1 cellular context compared by ENCODE assay signal in the genomic region with DNA sequence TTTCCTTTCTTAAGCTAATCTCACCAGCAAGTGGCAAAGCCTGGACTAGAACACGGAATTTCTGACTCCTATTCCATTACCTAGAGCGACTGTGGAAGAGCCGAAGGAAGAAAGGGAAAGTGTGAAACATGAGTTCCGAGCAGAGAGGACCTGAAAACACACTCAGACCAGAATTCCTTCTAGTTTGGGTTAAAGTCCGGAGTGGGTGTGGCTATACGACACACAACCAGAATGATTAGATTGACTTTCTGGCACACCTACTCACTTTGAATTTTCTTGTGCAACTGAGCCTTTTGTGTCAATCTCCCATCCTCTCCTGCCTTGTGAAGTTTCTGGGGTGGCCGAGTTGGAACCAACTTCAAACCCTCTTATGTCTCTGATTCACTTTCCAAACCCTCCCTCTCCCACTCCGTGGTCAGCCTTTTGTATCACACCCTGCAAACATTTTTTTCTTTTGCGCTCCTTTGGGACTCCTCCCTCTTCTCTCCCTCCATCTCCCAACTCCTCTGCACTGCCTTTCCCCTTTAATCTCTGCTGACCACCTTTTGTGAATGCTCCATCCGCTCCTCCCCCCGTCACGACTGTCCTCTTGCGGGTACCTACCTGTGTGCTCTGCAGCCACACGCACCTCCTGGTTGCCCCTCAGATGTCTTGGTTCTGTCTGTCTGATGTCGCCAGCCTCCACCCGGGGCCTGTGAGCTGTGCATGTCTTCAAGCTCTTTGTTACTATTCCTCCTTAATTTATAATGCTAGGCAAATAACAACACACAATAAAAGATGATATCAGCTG.
TF ChIP-seq lines count a peak whose summit lies in the region.

No MANE protein-coding gene starts in this region.

TF ChIP-seq in SK-N-SH treated with all-trans-retinoic acid at 6 μM for 48 hours, 23 proteins besides CTCF, POLR2A, EP300 and RAD21 (continued from another document):
- TF ChIP-seq, protein P1, sequence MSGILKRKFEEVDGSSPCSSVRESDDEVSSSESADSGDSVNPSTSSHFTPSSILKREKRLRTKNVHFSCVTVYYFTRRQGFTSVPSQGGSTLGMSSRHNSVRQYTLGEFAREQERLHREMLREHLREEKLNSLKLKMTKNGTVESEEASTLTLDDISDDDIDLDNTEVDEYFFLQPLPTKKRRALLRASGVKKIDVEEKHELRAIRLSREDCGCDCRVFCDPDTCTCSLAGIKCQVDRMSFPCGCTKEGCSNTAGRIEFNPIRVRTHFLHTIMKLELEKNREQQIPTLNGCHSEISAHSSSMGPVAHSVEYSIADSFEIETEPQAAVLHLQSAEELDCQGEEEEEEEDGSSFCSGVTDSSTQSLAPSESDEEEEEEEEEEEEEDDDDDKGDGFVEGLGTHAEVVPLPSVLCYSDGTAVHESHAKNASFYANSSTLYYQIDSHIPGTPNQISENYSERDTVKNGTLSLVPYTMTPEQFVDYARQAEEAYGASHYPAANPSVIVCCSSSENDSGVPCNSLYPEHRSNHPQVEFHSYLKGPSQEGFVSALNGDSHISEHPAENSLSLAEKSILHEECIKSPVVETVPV (CRISPR knock-in tag; IDR thresholded peaks at IDR 0.05) = no peak
- TF ChIP-seq OSR1 (CRISPR knock-in tag; IDR thresholded peaks at IDR 0.05) (no peak), ESRRG (CRISPR knock-in tag; IDR thresholded peaks at IDR 0.05) (no peak), ZNF70 (CRISPR knock-in tag; IDR thresholded peaks at IDR 0.05) (no peak)
